16 cellular contexts compared by ENCODE assay signal in the genomic region with DNA sequence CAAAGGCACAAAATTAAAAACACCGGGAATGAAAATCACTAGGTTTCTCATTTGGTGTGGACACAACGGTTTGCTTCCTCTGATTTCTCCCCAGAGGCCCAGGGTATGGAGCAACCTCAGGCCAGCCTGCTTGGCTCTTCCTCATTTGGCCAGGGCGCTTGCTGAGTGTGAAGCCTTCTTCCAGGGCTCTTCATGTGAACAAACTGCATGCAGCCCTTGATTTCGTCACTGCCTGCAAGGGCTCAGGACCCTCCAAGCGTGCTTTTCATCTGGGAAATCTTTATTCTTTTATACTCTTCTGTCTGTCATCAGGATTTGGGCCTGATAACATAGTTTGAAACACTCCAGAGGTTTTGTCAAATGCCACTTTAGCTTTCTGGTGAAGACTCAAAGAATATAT.
DNase-seq lines count a peak whose midpoint lies in the region; ATAC-seq and TF ChIP-seq lines count a peak whose summit lies in the region.
"Had no signal": no experiment of that assay in that cellular context is flagged by ENCODE, and none has a peak within 500 bp of the region (broad histone marks: within the 10 kb centered on the region; RNA-seq: fewer than 3 reads in every experiment).

No MANE protein-coding gene starts in this region.

- TF ChIP-seq CTCF in GM10266 (IDR thresholded peaks at IDR 0.05; ENCODE audit: control insufficient read depth, insufficient read depth, low read depth, missing control alignments) = no peak

- intact Hi-C loops in Right ventricle myocardium superior (cut with DNase I) = no loop called here
- intact Hi-C loops in sciatic nerve (cut with DNase I) = no loop called here

- peak; percentile 64 for DNase-seq in Ammon's horn (ENCODE audit: low spot score)
- peak; percentile 78 for DNase-seq in SKM-1 treated with dmso at 0.1 percent for 144 hours (lab: John Stamatoyannopoulos, UW; ENCODE audit: unreplicated experiment)
- DNase-seq in Right ventricle myocardium superior = peak; percentile 87
- DNase-seq in sciatic nerve (ENCODE audit: low spot score) = peak; percentile 85
- no peak for DNase-seq in GM10266 (ENCODE audit: extremely low spot score)
- DNase-seq in NCI-H2029 (lab: John Stamatoyannopoulos, UW) = no peak
- DNase-seq: ACHN; activated B cell treated with CpG ODN at 0.5 μM for 24 hours; activated T-cell treated with anti-CD3 and anti-CD28 coated beads for 4 hours; DMS79; effector memory CD4-positive, alpha-beta T cell; H9; NCI-H69 had no signal

- ATAC-seq in Right ventricle myocardium superior (ENCODE audit: poor library complexity) = peak; percentile 93
- peak; percentile 97 for ATAC-seq in sciatic nerve
- ATAC-seq in HG02623 (IDR thresholded peaks at IDR 0.05; ENCODE audit: unreplicated experiment) = no peak
- no peak for ATAC-seq in GM21526 (IDR thresholded peaks at IDR 0.05; ENCODE audit: low FRiP score, unreplicated experiment)
- ATAC-seq: GM12878 had no signal

Comparison
In these comparisons a context has a peak if more than half of its experiments do, and no peak if none do; other contexts are left out.
1. DNase-seq: peak in Ammon's horn (single experiment), SKM-1 treated with dmso at 0.1 percent for 144 hours (single experiment), Right ventricle myocardium superior (single experiment) and sciatic nerve (single experiment); none in GM10266 (single experiment) and NCI-H2029 (single experiment).
2. ATAC-seq: peak in Right ventricle myocardium superior (single experiment) and sciatic nerve (single experiment); none in HG02623 (single experiment) and GM21526 (single experiment).